Comparison of ENCODE assay signal across 30 cellular contexts in genomic region chr2:96522304-96523203, GRCh38. TPM values are rescaled to one million over a fixed set of nuclear protein-coding genes. Genes with fewer than 3 reads are reported as not detected.
A peak's percentile ranks its signal among the peaks of the same experiment; 100 is the strongest.
DNase-seq lines count a peak whose midpoint lies in the region; ATAC-seq and TF ChIP-seq lines count a peak whose summit lies in the region.
"Had no signal": no experiment of that assay in that cellular context is flagged by ENCODE, and none has a peak within 500 bp of the region (broad histone marks: within the 10 kb centered on the region; RNA-seq: fewer than 3 reads in every experiment).

No MANE protein-coding gene starts in this region.

- no peaks in the 10 kb centered on the region for H3K27me3 Mint-ChIP-seq in activated T-cell treated with anti-CD3 and anti-CD28 coated beads, Interleukin-2, amount 50 U/mL, for 72 hours (ENCODE audit: low read depth)
- H3K27me3 Mint-ChIP-seq in natural killer cell (ENCODE audit: low read depth in 2 of 2) = peaks cover 0 to 4% of the 10 kb centered on the region in 2 donors
- H3K27me3 Mint-ChIP-seq in stimulated activated naive B cell treated with anti-CD40 and anti-IgM and Interleukin-4, amounts not matched to agents 10 μg/mL and 1 μg/mL and 100 μg/mL, for 72 hours = peaks cover 3 to 10% of the 10 kb centered on the region in 2 donors

- peaks cover 2 to 7% of the 10 kb centered on the region in 2 donors for H3K36me3 Mint-ChIP-seq in activated T-cell treated with anti-CD3 and anti-CD28 coated beads, Interleukin-2, amount 50 U/mL, for 72 hours (ENCODE audit: insufficient read depth in 2 of 2)
- H3K36me3 Mint-ChIP-seq in natural killer cell = no peaks in the 10 kb centered on the region
- no peaks in the 10 kb centered on the region for H3K36me3 Mint-ChIP-seq in stimulated activated naive B cell treated with anti-CD40 and anti-IgM and Interleukin-4, amounts not matched to agents 10 μg/mL and 1 μg/mL and 100 μg/mL, for 72 hours
- H3K36me3 Mint-ChIP-seq: immature natural killer cell, memory B cell had no signal

- H3K4me3 Mint-ChIP-seq in activated T-cell treated with anti-CD3 and anti-CD28 coated beads, Interleukin-2, amount 50 U/mL, for 72 hours = peak overlapping the region; percentile 2 to 60
- peak overlapping the region; percentile 13 for H3K4me3 Mint-ChIP-seq in natural killer cell
- no peak overlapping the region for H3K4me3 Mint-ChIP-seq in stimulated activated naive B cell treated with anti-CD40 and anti-IgM and Interleukin-4, amounts not matched to agents 10 μg/mL and 1 μg/mL and 100 μg/mL, for 72 hours
- H3K4me3 Mint-ChIP-seq: B cell, immature natural killer cell, memory B cell, neural crest cell had no signal

- peaks cover 2 to 5% of the 10 kb centered on the region in 2 donors for H3K9me3 Mint-ChIP-seq in activated T-cell treated with anti-CD3 and anti-CD28 coated beads, Interleukin-2, amount 50 U/mL, for 72 hours
- no peaks in the 10 kb centered on the region for H3K9me3 Mint-ChIP-seq in natural killer cell
- H3K9me3 Mint-ChIP-seq in stimulated activated naive B cell treated with anti-CD40 and anti-IgM and Interleukin-4, amounts not matched to agents 10 μg/mL and 1 μg/mL and 100 μg/mL, for 72 hours = peaks cover under 1 to 3% of the 10 kb centered on the region in 2 donors
- H3K9me3 Mint-ChIP-seq: immature natural killer cell, memory B cell had no signal

- intact Hi-C loops in natural killer cell (cut with micrococcal nuclease) = no loop called here

- H3K4me1 Mint-ChIP-seq in activated T-cell treated with anti-CD3 and anti-CD28 coated beads, Interleukin-2, amount 50 U/mL, for 72 hours (ENCODE audit: low read depth) = peaks cover 74% of the 10 kb centered on the region
- peaks cover 16 to 17% of the 10 kb centered on the region in 2 donors for H3K4me1 Mint-ChIP-seq in natural killer cell
- H3K4me1 Mint-ChIP-seq in stimulated activated naive B cell treated with anti-CD40 and anti-IgM and Interleukin-4, amounts not matched to agents 10 μg/mL and 1 μg/mL and 100 μg/mL, for 72 hours = peaks cover 26 to 47% of the 10 kb centered on the region in 2 donors

- DNase-seq in activated T-cell treated with anti-CD3 and anti-CD28 coated beads, Interleukin-2, amount 50 U/mL, for 72 hours = no peak
- DNase-seq in activated T-cell treated with anti-CD3 and anti-CD28 coated beads, Interleukin-2, amount 50 U/mL, for 48 hours = no peak
- DNase-seq in RPMI8226 (peak; percentile 77), natural killer cell (no peak), activated gamma-delta T cell (lab: John Stamatoyannopoulos, UW) (no peak)
- no peak for DNase-seq in stimulated activated naive B cell treated with anti-CD40 and anti-IgM and Interleukin-4, amounts not matched to agents 10 μg/mL and 1 μg/mL and 100 μg/mL, for 72 hours
- DNase-seq in stimulated activated CD4-positive, alpha-beta T cell treated with anti-CD3 and anti-CD28 coated beads, Interleukin-4, amount 100 ng/mL, for 4 hours = no peak
- DNase-seq: ACHN; activated CD4-positive, alpha-beta T cell treated with anti-CD3 and anti-CD28 coated beads, Interleukin-2, amount 50 U/mL, for 4 hours; central memory CD4-positive, alpha-beta T cell; cortex of kidney; effector memory CD4-positive, alpha-beta T cell; hippocampal formation; immature natural killer cell; Karpas-422; left cardiac atrium; MV-4-11; NCI-H1436; NCI-H2081 treated with DMSO at 0.1 percent for 48 hours; NCI-H2227 treated with DMSO at 0.1 percent for 48 hours; NCI-H526; SHP77; tibial artery had no signal

- TF ChIP-seq CTCF in natural killer cell (IDR thresholded peaks at IDR 0.05) = no peak

- no peak overlapping the region for H3K27ac Mint-ChIP-seq in activated T-cell treated with anti-CD3 and anti-CD28 coated beads, Interleukin-2, amount 50 U/mL, for 72 hours
- no peak overlapping the region for H3K27ac Mint-ChIP-seq in natural killer cell
- peak overlapping the region; percentile 70 for H3K27ac Mint-ChIP-seq in stimulated activated naive B cell treated with anti-CD40 and anti-IgM and Interleukin-4, amounts not matched to agents 10 μg/mL and 1 μg/mL and 100 μg/mL, for 72 hours
- H3K27ac Mint-ChIP-seq: B cell, immature natural killer cell, memory B cell had no signal

- ATAC-seq in activated T-cell treated with anti-CD3 and anti-CD28 coated beads, Interleukin-2, amount 50 U/mL, for 72 hours (replicated peaks in 1 of 2) = no peak
- no peak for ATAC-seq in natural killer cell
- no peak for ATAC-seq in stimulated activated naive B cell treated with anti-CD40 and anti-IgM and Interleukin-4, amounts not matched to agents 10 μg/mL and 1 μg/mL and 100 μg/mL, for 72 hours (replicated peaks)
- ATAC-seq in GM21447 (IDR thresholded peaks at IDR 0.05; ENCODE audit: unreplicated experiment) = no peak
- ATAC-seq: HCT116, left cardiac atrium had no signal

RNA-seq across cellular contexts. Expression of gene ARID5A, which starts 14.0 kb away (rescaled TPM):
- 100 to 1,000 TPM; 424 to 433 TPM for total RNA-seq in activated T-cell treated with anti-CD3 and anti-CD28 coated beads, Interleukin-2, amount 50 U/mL, for 72 hours
- total RNA-seq in natural killer cell = 100 to 1,000 TPM in 2 of 3 donors, 10 to 100 TPM in 1; 90.9 to 117 (median 114) TPM

RNA-seq across cellular contexts. Expression of gene NEURL3, which starts 17.4 kb away (rescaled TPM):
- total RNA-seq in activated T-cell treated with anti-CD3 and anti-CD28 coated beads, Interleukin-2, amount 50 U/mL, for 72 hours = 1 to 10 TPM; 4.4 to 5.3 TPM
- total RNA-seq in natural killer cell = not detected
- total RNA-seq: B cell, right atrium auricular region, smooth muscle cell had no signal

Comparison
In these comparisons a context has a peak if more than half of its experiments do, and no peak if none do; other contexts are left out.
1. H3K4me3 Mint-ChIP-seq: peak in activated T-cell treated with anti-CD3 and anti-CD28 coated beads, Interleukin-2, amount 50 U/mL, for 72 hours (2 of 2) and natural killer cell (single experiment); none in stimulated activated naive B cell treated with anti-CD40 and anti-IgM and Interleukin-4, amounts not matched to agents 10 μg/mL and 1 μg/mL and 100 μg/mL, for 72 hours (0 of 2).
2. RNA of gene NEURL3, which starts 17.4 kb away (total RNA-seq): 4.4 to 5.3 TPM in activated T-cell treated with anti-CD3 and anti-CD28 coated beads, Interleukin-2, amount 50 U/mL, for 72 hours; not detected in natural killer cell; every median in the first group is over 4 times any median in the second.